17 cellular contexts compared by ENCODE assay signal in the genomic region with DNA sequence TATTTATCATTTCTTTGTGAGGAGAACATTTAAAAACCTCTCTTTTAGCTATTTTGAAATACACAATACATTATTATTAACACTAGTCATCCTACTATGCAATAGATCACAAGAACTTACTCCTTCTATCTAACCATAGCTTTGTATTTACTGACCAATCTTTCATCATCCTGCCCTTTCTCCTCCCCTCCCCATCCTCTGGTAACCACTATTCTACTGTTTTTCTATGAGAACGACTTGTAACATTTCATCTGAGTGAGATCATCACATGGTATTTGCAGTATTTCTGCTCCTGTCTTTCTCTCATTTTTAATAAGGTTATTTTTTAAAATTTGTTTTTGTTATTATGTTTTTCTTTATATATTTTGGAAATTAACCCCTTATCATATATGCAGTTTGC.
"Had no signal": no experiment of that assay in that cellular context is flagged by ENCODE, and none has a peak within 500 bp of the region (broad histone marks: within the 10 kb centered on the region; RNA-seq: fewer than 3 reads in every experiment).

No MANE protein-coding gene starts in this region.

- H3K4me3 ChIP-seq: esophagus squamous epithelium, heart left ventricle, skin epidermis, transverse colon had no signal

- H3K27ac Mint-ChIP-seq: activated T-helper 17 cell treated with anti-CD3 and anti-CD28 coated beads, Interleukin-2, amount 50 U/mL, for 72 hours; naive thymus-derived CD4-positive, alpha-beta T cell; T-helper 1 cell treated with Interleukin-12 subunit alpha and Interleukin-12 subunit beta and Interleukin-4 antibody, amounts not matched to agents 30 μg/mL and 1 μg/mL, for 36 hours had no signal

- H3K9me3 ChIP-seq: esophagus squamous epithelium, transverse colon had no signal

- H3K27me3 Mint-ChIP-seq: activated T-helper 17 cell treated with anti-CD3 and anti-CD28 coated beads, Interleukin-2, amount 50 U/mL, for 72 hours had no signal

- DNase-seq: activated CD4-positive, alpha-beta T cell treated with anti-CD3 and anti-CD28 coated beads, Interleukin-2, amount 50 U/mL, for 48 hours; activated naive CD4-positive, alpha-beta T cell treated with Interleukin-2 at 50 U/mL for 16 hours; aorta; caudate nucleus; esophagus squamous epithelium; foreskin melanocyte; heart left ventricle; naive thymus-derived CD4-positive, alpha-beta T cell; posterior cingulate gyrus; stimulated activated CD4-positive, alpha-beta T cell treated with anti-CD3 and anti-CD28 coated beads, Interleukin-15, amount 100 ng/mL, for 24 hours; stimulated activated CD4-positive, alpha-beta T cell treated with anti-CD3 and anti-CD28 coated beads, Interleukin-4, amount 100 ng/mL, for 1 hour; stimulated activated naive CD4-positive, alpha-beta T cell treated with Interleukin-2 at 50 U/mL for 16 hours; transverse colon; WERI-Rb-1 had no signal

- H3K9me3 Mint-ChIP-seq: activated T-helper 17 cell treated with anti-CD3 and anti-CD28 coated beads, Interleukin-2, amount 50 U/mL, for 72 hours; naive thymus-derived CD4-positive, alpha-beta T cell; T-helper 1 cell treated with Interleukin-12 subunit alpha and Interleukin-12 subunit beta and Interleukin-4 antibody, amounts not matched to agents 30 μg/mL and 1 μg/mL, for 36 hours had no signal

- H3K4me3 Mint-ChIP-seq: activated T-helper 17 cell treated with anti-CD3 and anti-CD28 coated beads, Interleukin-2, amount 50 U/mL, for 72 hours; naive thymus-derived CD4-positive, alpha-beta T cell; T-helper 1 cell treated with Interleukin-12 subunit alpha and Interleukin-12 subunit beta and Interleukin-4 antibody, amounts not matched to agents 30 μg/mL and 1 μg/mL, for 36 hours had no signal

- H3K4me1 ChIP-seq: esophagus squamous epithelium, heart left ventricle, transverse colon had no signal

- H3K4me1 Mint-ChIP-seq: activated T-helper 17 cell treated with anti-CD3 and anti-CD28 coated beads, Interleukin-2, amount 50 U/mL, for 72 hours; naive thymus-derived CD4-positive, alpha-beta T cell had no signal

- ATAC-seq: activated T-helper 17 cell treated with anti-CD3 and anti-CD28 coated beads, Interleukin-2, amount 50 U/mL, for 72 hours; heart left ventricle; naive thymus-derived CD4-positive, alpha-beta T cell had no signal

- H3K27me3 ChIP-seq: esophagus squamous epithelium, heart left ventricle, transverse colon had no signal

- H3K36me3 ChIP-seq: esophagus squamous epithelium, heart left ventricle, transverse colon, WERI-Rb-1 had no signal

- H3K36me3 Mint-ChIP-seq: naive thymus-derived CD4-positive, alpha-beta T cell had no signal

- H3K27ac ChIP-seq: esophagus squamous epithelium, heart left ventricle, skin epidermis, transverse colon, WERI-Rb-1 had no signal
